ENCODE assay signal across 24 cellular contexts in the genomic region with DNA sequence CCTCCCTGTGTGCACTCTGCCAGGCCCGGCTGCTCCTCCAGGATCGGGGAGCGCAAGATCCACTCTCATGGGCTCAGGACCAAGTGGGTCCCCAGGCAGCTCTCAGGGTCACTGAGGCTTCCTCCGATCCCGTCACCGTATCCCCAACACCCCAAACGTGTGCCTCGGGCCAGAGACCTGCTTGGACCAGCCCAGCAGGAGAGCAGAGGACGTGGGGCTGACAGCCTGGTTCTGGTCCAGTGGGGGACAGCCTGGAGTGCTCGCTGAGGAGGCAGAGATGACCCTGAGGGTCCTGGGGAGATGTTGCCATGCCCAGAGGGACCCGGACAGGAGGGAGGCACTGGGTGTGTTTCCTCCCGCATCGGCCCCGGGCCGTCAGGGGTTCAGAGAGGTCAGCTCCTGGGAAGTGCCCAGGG.
"Had no signal": no experiment of that assay in that cellular context is flagged by ENCODE, and none has a peak within 500 bp of the region (broad histone marks: within the 10 kb centered on the region; RNA-seq: fewer than 3 reads in every experiment).

No MANE protein-coding gene starts in this region.

- H3K4me2 ChIP-seq: hepatocyte had no signal

- H3K4me1 ChIP-seq: esophagus muscularis mucosa, foreskin keratinocyte, gastroesophageal sphincter, heart left ventricle, psoas muscle, spleen, testis, tibial artery had no signal

- H3K4me3 Mint-ChIP-seq: dendritic cell treated with granulocyte-macrophage colony-stimulating factor and Interleukin-4, amounts not matched to agents 40 ng/mL and 50 ng/mL, for 4 days; endodermal cell; naive thymus-derived CD4-positive, alpha-beta T cell; stimulated activated memory B cell treated with anti-CD40 and anti-IgM and Interleukin-4, amounts not matched to agents 10 μg/mL and 1 μg/mL and 100 μg/mL, for 72 hours; type B pancreatic cell had no signal

- H3K9me3 ChIP-seq: esophagus muscularis mucosa, gastroesophageal sphincter, heart left ventricle, psoas muscle, spleen, testis, tibial artery had no signal

- H3K27ac ChIP-seq: epithelial cell of prostate, esophagus muscularis mucosa, foreskin keratinocyte, gastroesophageal sphincter, heart left ventricle, hepatocyte, psoas muscle, skin epidermis, spleen, testis, tibial artery had no signal

- H2AFZ ChIP-seq: hepatocyte had no signal

- H3K27ac Mint-ChIP-seq: dendritic cell treated with granulocyte-macrophage colony-stimulating factor and Interleukin-4, amounts not matched to agents 40 ng/mL and 50 ng/mL, for 4 days; endodermal cell; naive thymus-derived CD4-positive, alpha-beta T cell; stimulated activated memory B cell treated with anti-CD40 and anti-IgM and Interleukin-4, amounts not matched to agents 10 μg/mL and 1 μg/mL and 100 μg/mL, for 72 hours; type B pancreatic cell had no signal

- H3K9me3 Mint-ChIP-seq: dendritic cell treated with granulocyte-macrophage colony-stimulating factor and Interleukin-4, amounts not matched to agents 40 ng/mL and 50 ng/mL, for 4 days; endodermal cell had no signal

- H3K36me3 Mint-ChIP-seq: naive thymus-derived CD4-positive, alpha-beta T cell; stimulated activated memory B cell treated with anti-CD40 and anti-IgM and Interleukin-4, amounts not matched to agents 10 μg/mL and 1 μg/mL and 100 μg/mL, for 72 hours; type B pancreatic cell had no signal

- H3K27me3 ChIP-seq: foreskin keratinocyte, hepatocyte, testis had no signal

- DNase-seq: effector CD8-positive, alpha-beta T cell; foreskin keratinocyte; heart left ventricle; kidney; mesendoderm; midbrain; spleen; stimulated activated CD4-positive, alpha-beta T cell treated with anti-CD3 and anti-CD28 coated beads, Interleukin-4, amount 100 ng/mL, for 4 hours; stimulated activated naive CD8-positive, alpha-beta T cell treated with anti-CD3 and anti-CD28 coated beads, Interleukin-15, Interleukin-2, amounts not matched to agents 100 U/mL and 50 U/mL, for 24 hours; substantia nigra; testis had no signal

- H3K4me1 Mint-ChIP-seq: stimulated activated memory B cell treated with anti-CD40 and anti-IgM and Interleukin-4, amounts not matched to agents 10 μg/mL and 1 μg/mL and 100 μg/mL, for 72 hours had no signal

- H3K79me2 ChIP-seq: hepatocyte had no signal

- H3K36me3 ChIP-seq: esophagus muscularis mucosa, gastroesophageal sphincter, heart left ventricle, spleen, tibial artery had no signal

- ATAC-seq: foreskin keratinocyte; gastroesophageal sphincter; heart left ventricle; left lobe of liver; naive thymus-derived CD4-positive, alpha-beta T cell; psoas muscle; stimulated activated memory B cell treated with anti-CD40 and anti-IgM and Interleukin-4, amounts not matched to agents 10 μg/mL and 1 μg/mL and 100 μg/mL, for 72 hours; stimulated activated naive CD8-positive, alpha-beta T cell treated with anti-CD3 and anti-CD28 coated beads, Interleukin-15, Interleukin-2, amounts not matched to agents 100 U/mL and 50 U/mL, for 24 hours had no signal

- H3K4me3 ChIP-seq: esophagus muscularis mucosa, gastroesophageal sphincter, heart left ventricle, hepatocyte, psoas muscle, skin epidermis, spleen, testis, tibial artery had no signal
